ENCODE assay signal across 3 cellular contexts in genomic region chr2:101372792-101373191, GRCh38.
TF ChIP-seq lines count a peak whose summit lies in the region.

No MANE protein-coding gene starts in this region.

TF ChIP-seq in HepG2, 621 proteins besides CTCF, POLR2A, EP300 and RAD21:
- TF ChIP-seq ZNF7 (CRISPR knock-in tag; IDR thresholded peaks at IDR 0.05): peak; percentile 57; the same call in 1 of the 2 replicates
- TF ChIP-seq SAFB2 (CRISPR knock-in tag; IDR thresholded peaks at IDR 0.05; ENCODE audit: borderline replicate concordance, low read depth): no peak
TF ChIP-seq in HepG2: peak in this region for 1.

TF ChIP-seq in HEK293, 187 proteins besides CTCF, POLR2A, EP300 and RAD21:
- no peak for TF ChIP-seq ZNF704 (tag by site-specific recombination; IDR thresholded peaks at IDR 0.05)
- TF ChIP-seq ZNF184 (tag by site-specific recombination; IDR thresholded peaks at IDR 0.05): peak; percentile 88
TF ChIP-seq in HEK293: peak in this region for 1.

TF ChIP-seq in HEK293T, 16 proteins besides CTCF, POLR2A, EP300 and RAD21:
- TF ChIP-seq SUZ12 (IDR thresholded peaks at IDR 0.05) (no peak), TARDBP (IDR thresholded peaks at IDR 0.05) (no peak), CTBP1 (IDR thresholded peaks at IDR 0.05; ENCODE audit: borderline replicate concordance) (no peak), ZNF384 (IDR thresholded peaks at IDR 0.05) (no peak), HDGF (IDR thresholded peaks at IDR 0.05; ENCODE audit: borderline replicate concordance) (no peak), LEF1 (IDR thresholded peaks at IDR 0.05; ENCODE audit: borderline replicate concordance) (no peak), L3MBTL2 (conservative IDR thresholded peaks at IDR 0.05) (no peak), ARNT (IDR thresholded peaks at IDR 0.05) (no peak), BHLHE40 (IDR thresholded peaks at IDR 0.05; ENCODE audit: borderline replicate concordance) (no peak), PKNOX1 (IDR thresholded peaks at IDR 0.05) (no peak), FOXK2 (IDR thresholded peaks at IDR 0.05) (no peak), FOXM1 (IDR thresholded peaks at IDR 0.05; ENCODE audit: borderline replicate concordance) (no peak), FOXA1 (IDR thresholded peaks at IDR 0.05) (no peak), NFRKB (IDR thresholded peaks at IDR 0.05) (no peak), SP1 (IDR thresholded peaks at IDR 0.05) (no peak), ELF4 (IDR thresholded peaks at IDR 0.05) (no peak)
